In the genomic region with DNA sequence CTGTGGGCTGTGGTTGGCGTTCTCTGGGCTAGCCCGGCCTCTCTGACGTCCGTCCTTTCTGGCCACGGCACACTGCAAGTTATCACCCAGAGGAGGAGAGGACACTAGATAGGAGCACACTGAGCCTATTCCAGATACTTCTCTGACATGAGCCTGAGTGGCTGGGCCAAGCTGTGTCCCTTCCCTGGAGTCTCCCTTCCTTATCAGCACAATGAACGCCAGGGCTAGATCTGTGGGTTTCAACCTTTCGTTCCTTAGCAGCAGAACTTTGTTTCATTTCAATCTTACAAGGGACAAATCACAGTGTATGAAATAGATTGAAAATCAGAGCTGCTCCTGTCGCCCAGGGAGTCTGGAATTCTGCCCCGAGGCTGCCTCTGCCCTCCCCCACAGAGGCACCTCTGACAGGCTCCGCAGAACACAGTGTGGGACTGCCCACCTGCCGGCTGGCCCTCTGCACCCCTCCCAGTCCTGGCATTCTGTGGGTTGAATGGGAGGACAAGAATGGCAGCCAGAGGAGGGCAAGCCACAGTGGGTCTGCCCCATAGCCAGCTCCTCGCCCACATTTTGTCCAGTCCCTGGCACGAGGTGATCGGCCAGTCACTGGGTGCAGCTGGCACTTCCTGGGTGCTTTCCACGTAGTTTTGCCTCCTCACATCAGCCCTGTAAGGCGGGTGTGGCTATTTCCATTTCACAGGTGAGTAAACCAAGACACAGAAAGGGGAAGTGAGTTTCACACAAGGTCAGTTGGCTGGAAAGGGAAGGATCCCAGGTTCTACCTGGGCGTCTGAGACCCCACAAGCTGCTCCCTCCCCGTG, we compare ENCODE assay signal across 9 cellular contexts. TPM values are rescaled to one million over a fixed set of nuclear protein-coding genes. Genes with fewer than 3 reads are reported as not detected.
DNase-seq lines count a peak whose midpoint lies in the region; ATAC-seq, FAIRE-seq and TF ChIP-seq lines count a peak whose summit lies in the region.
"Had no signal": no experiment of that assay in that cellular context is flagged by ENCODE, and none has a peak within 500 bp of the region (broad histone marks: within the 10 kb centered on the region; RNA-seq: fewer than 3 reads in every experiment).

No MANE protein-coding gene starts in this region.

- H3K4me3 Mint-ChIP-seq in activated naive CD8-positive, alpha-beta T cell: no peak overlapping the region

- peaks cover 16 to 19% of the 10 kb centered on the region in 2 donors for H3K4me1 ChIP-seq in kidney (ENCODE audit: control insufficient read depth in 1 of 2, insufficient read depth in 1 of 2, low read depth in 1 of 2, low read length in 2 of 2)
- H3K4me1 ChIP-seq in A673 (ENCODE audit: insufficient read depth, low read length, poor library complexity, severe bottlenecking): no peaks in the 10 kb centered on the region

- DNase-seq in kidney (peak; percentile 93), superior temporal gyrus (ENCODE audit: extremely low spot score) (no peak), SIG-M5 (lab: John Stamatoyannopoulos, UW) (no peak), A673 (ENCODE audit: low spot score) (no peak)

- H3K27me3 ChIP-seq in A673 (replicated peaks; ENCODE audit: insufficient read depth, low read depth, low read length, poor library complexity): no peaks in the 10 kb centered on the region

- FAIRE-seq in kidney (lab: Jason Lieb, UNC): no peak

- H3K4me1 Mint-ChIP-seq in activated naive CD8-positive, alpha-beta T cell (ENCODE audit: low read depth): peaks cover 31% of the 10 kb centered on the region

- peak overlapping the region; percentile 54 for H3K27ac Mint-ChIP-seq in activated naive CD8-positive, alpha-beta T cell

- intact Hi-C loops in kidney (cut with DNase I): no loop called here
- intact Hi-C loops in A673 (cut with micrococcal nuclease; ENCODE audit: unreplicated experiment): no loop called here

- no TSS peak for BruUV-seq in A673 (replicated peaks; lab: Mats Ljungman, UMichigan)

- peak overlapping the region; percentile 76 to 82 for H3K27ac ChIP-seq in kidney (ENCODE audit: low read depth in 2 of 2, low read length in 2 of 2)
- peak overlapping the region; percentile 21 for H3K27ac ChIP-seq in temporal lobe (ENCODE audit: low read depth, low read length)
- no peak overlapping the region for H3K27ac ChIP-seq in A673 (ENCODE audit: low read depth, low read length, poor library complexity, severe bottlenecking)

- TF ChIP-seq CTCF in kidney (IDR thresholded peaks at IDR 0.05; ENCODE audit: borderline replicate concordance, extremely low read depth, insufficient read depth) (no peak), A673 (conservative IDR thresholded peaks at IDR 0.05; ENCODE audit: low read depth, low read length) (no peak)

- H3K4me3 ChIP-seq in kidney (ENCODE audit: low read length in 2 of 2): no peak overlapping the region
- H3K4me3 ChIP-seq in A673 (ENCODE audit: low read depth, low read length, poor library complexity, severe bottlenecking): no peak overlapping the region

- TF ChIP-seq POLR2A in GM18505 (IDR thresholded peaks at IDR 0.05; ENCODE audit: borderline replicate concordance, extremely low read depth, insufficient read depth, insufficient read length): no peak

- H3K9me3 ChIP-seq in kidney (ENCODE audit: control insufficient read depth in 1 of 2, low read length in 2 of 2) (no peaks in the 10 kb centered on the region), A673 (ENCODE audit: low read depth, low read length, poor library complexity, severe bottlenecking) (no peaks in the 10 kb centered on the region)

- no peaks in the 10 kb centered on the region for H3K27me3 Mint-ChIP-seq in activated naive CD8-positive, alpha-beta T cell

- ATAC-seq in GM18505 (IDR thresholded peaks at IDR 0.05; ENCODE audit: unreplicated experiment) (peak; percentile 40), HG02678 (IDR thresholded peaks at IDR 0.05; ENCODE audit: unreplicated experiment) (peak; percentile 49)

- CTCF ChIA-PET in A673 (lab: Charles Lee): no interaction called here

- no peaks in the 10 kb centered on the region for H3K36me3 Mint-ChIP-seq in activated naive CD8-positive, alpha-beta T cell

- H3K9me3 Mint-ChIP-seq in activated naive CD8-positive, alpha-beta T cell (ENCODE audit: low read depth): no peaks in the 10 kb centered on the region

- H3K36me3 ChIP-seq in kidney (ENCODE audit: control insufficient read depth in 1 of 2, insufficient read depth in 2 of 2, low read length in 2 of 2) (peaks cover 3 to 18% of the 10 kb centered on the region in 2 donors), A673 (ENCODE audit: insufficient read depth, low read length, poor library complexity, severe bottlenecking) (peaks cover 3% of the 10 kb centered on the region)

- POLR2A ChIA-PET in A673 (lab: Charles Lee; ENCODE audit: low non-redundant PET): no interaction called here

- H3K9ac ChIP-seq in kidney (ENCODE audit: low read length in 2 of 2): peak overlapping the region in 1 of 2 donors; percentile 56

RNA-seq across cellular contexts. Expression of a gene that starts 26.0 kb away (rescaled TPM):
- total RNA-seq in kidney (45.7 TPM), temporal lobe (14.8 TPM), A673 (2021) (46.4 and 48.4 TPM in 2 replicates)
- 93.3 TPM for polyA plus RNA-seq in kidney (ENCODE audit: insufficient read depth, low read depth, low replicate concordance)

RNA-seq across cellular contexts. Expression of a gene that starts 30.4 kb away (rescaled TPM):
- 70.0 TPM for total RNA-seq in kidney
- 28.5 TPM for polyA plus RNA-seq in kidney (ENCODE audit: insufficient read depth, low read depth, low replicate concordance)
- 28.3 TPM for total RNA-seq in temporal lobe
- 23.3 and 29.6 TPM in 2 replicates for total RNA-seq in A673 (2021)

RNA-seq across cellular contexts. Expression of a gene that starts 53.9 kb away (rescaled TPM):
- total RNA-seq in kidney (not detected), temporal lobe (not detected), A673 (2021) (not detected in 2 replicates)
- polyA plus RNA-seq in kidney (ENCODE audit: insufficient read depth, low read depth, low replicate concordance): not detected
- total RNA-seq: M059J had no signal
